ENCODE assay signal across 14 cellular contexts in genomic region chr17:48453447-48453846, GRCh38. TPM values are rescaled to one million over a fixed set of nuclear protein-coding genes. Genes with fewer than 3 reads are reported as not detected.
DNase-seq lines count a peak whose midpoint lies in the region; ATAC-seq, FAIRE-seq and TF ChIP-seq lines count a peak whose summit lies in the region.
"Had no signal": no experiment of that assay in that cellular context is flagged by ENCODE, and none has a peak within 500 bp of the region (broad histone marks: within the 10 kb centered on the region; RNA-seq: fewer than 3 reads in every experiment).

No MANE protein-coding gene starts in this region.

- H3K4me1 Mint-ChIP-seq in stimulated activated naive CD8-positive, alpha-beta T cell treated with anti-CD3 and anti-CD28 coated beads, Interleukin-15, Interleukin-2, amounts not matched to agents 100 ng/mL and 50 ng/mL, for 24 hours (ENCODE audit: low read depth): peaks cover 59% of the 10 kb centered on the region
- H3K4me1 Mint-ChIP-seq in stimulated activated memory B cell treated with anti-CD40 and anti-IgM and Interleukin-4, amounts not matched to agents 10 μg/mL and 1 μg/mL and 100 μg/mL, for 72 hours: peaks cover 28% of the 10 kb centered on the region
- peaks cover 9% of the 10 kb centered on the region for H3K4me1 Mint-ChIP-seq in CD14-positive monocyte

- CTCF ChIA-PET in OCI-LY7 (lab: Charles Lee; ENCODE audit: unreplicated experiment): no interaction called here
- CTCF ChIA-PET in K562 (lab: Yijun Ruan, JAX; ENCODE audit: low intra/inter-chr PET ratio): no interaction called here

- H3K36me3 ChIP-seq in OCI-LY7 (ENCODE audit: insufficient read depth, low read length): peaks cover 7% of the 10 kb centered on the region; the same call in 1 of the 2 replicates
- H3K36me3 ChIP-seq in K562 (ENCODE audit: control insufficient read depth, insufficient read depth, low read length): no peaks in the 10 kb centered on the region
- H3K36me3 ChIP-seq: colonic mucosa, heart left ventricle had no signal

- DNase-seq in stimulated activated naive CD8-positive, alpha-beta T cell treated with anti-CD3 and anti-CD28 coated beads, Interleukin-15, Interleukin-2, amounts not matched to agents 100 U/mL and 50 U/mL, for 24 hours: no peak
- peak; percentile 79 for DNase-seq in OCI-LY7 (ENCODE audit: low spot score)
- DNase-seq in K562 (ENCODE audit: extremely low read depth in 1 of 4, low spot score in 3 of 4): no peak
- no peak for DNase-seq in GF-D8 (lab: John Stamatoyannopoulos, UW)
- no peak for DNase-seq in HTR-8/SVneo (ENCODE audit: insufficient read length, low spot score)
- DNase-seq in CD14-positive monocyte (ENCODE audit: low spot score): no peak
- DNase-seq: colonic mucosa; heart left ventricle; Right ventricle myocardium superior; stimulated activated CD4-positive, alpha-beta T cell treated with anti-CD3 and anti-CD28 coated beads, Interleukin-12 subunit alpha, Interleukin-12 subunit beta, amount 100 ng/mL, for 4 hours had no signal

- TF ChIP-seq CTCF in OCI-LY7 (conservative IDR thresholded peaks at IDR 0.05; ENCODE audit: low read length): no peak
- no peak for TF ChIP-seq CTCF in K562 (IDR thresholded peaks at IDR 0.05 in 2 of 3, conservative IDR thresholded peaks at IDR 0.05 in 1 of 3; ENCODE audit: insufficient read depth in 2 of 3, low read depth in 1 of 3, low read length in 3 of 3)
- TF ChIP-seq CTCF in CD14-positive monocyte (IDR thresholded peaks at IDR 0.05): no peak

- H3K9me2 ChIP-seq in OCI-LY7 (ENCODE audit: insufficient read depth, low read length): no peaks in the 10 kb centered on the region

- peak overlapping the region; percentile 42 for H3K4me3 Mint-ChIP-seq in stimulated activated naive CD8-positive, alpha-beta T cell treated with anti-CD3 and anti-CD28 coated beads, Interleukin-15, Interleukin-2, amounts not matched to agents 100 ng/mL and 50 ng/mL, for 24 hours
- H3K4me3 Mint-ChIP-seq in stimulated activated memory B cell treated with anti-CD40 and anti-IgM and Interleukin-4, amounts not matched to agents 10 μg/mL and 1 μg/mL and 100 μg/mL, for 72 hours: no peak overlapping the region
- peak overlapping the region in 1 of 2 donors; percentile 2 for H3K4me3 Mint-ChIP-seq in CD14-positive monocyte

- H3K9me3 Mint-ChIP-seq in stimulated activated naive CD8-positive, alpha-beta T cell treated with anti-CD3 and anti-CD28 coated beads, Interleukin-15, Interleukin-2, amounts not matched to agents 100 ng/mL and 50 ng/mL, for 24 hours: no peaks in the 10 kb centered on the region
- H3K9me3 Mint-ChIP-seq in stimulated activated memory B cell treated with anti-CD40 and anti-IgM and Interleukin-4, amounts not matched to agents 10 μg/mL and 1 μg/mL and 100 μg/mL, for 72 hours: peaks cover 6% of the 10 kb centered on the region
- peaks cover 0 to 6% (median 2%) of the 10 kb centered on the region in 7 donors for H3K9me3 Mint-ChIP-seq in CD14-positive monocyte

- H3K4me2 ChIP-seq in OCI-LY7 (ENCODE audit: low read length) (peak overlapping the region; percentile 81), K562 (ENCODE audit: insufficient read depth, low read length) (no peak overlapping the region)

- H2AFZ ChIP-seq in OCI-LY7 (ENCODE audit: low read length) (peak overlapping the region; percentile 73; the same call in 1 of the 2 replicates), K562 (ENCODE audit: low read depth, low read length) (peak overlapping the region; percentile 74)
- H2AFZ ChIP-seq: parathyroid adenoma had no signal

- POLR2A ChIA-PET in OCI-LY7 (lab: Charles Lee): interaction anchor here (0.6 to 4.5 kb wide), 6 partner anchors 9 to 417 kb away, joined by 3 to 37 read pairs (median 4); no protein-coding TSS in a partner anchor
- POLR2A ChIA-PET in K562 (lab: Yijun Ruan, JAX): interaction anchor here (1.6 kb wide), 1 partner anchor 12 kb away, joined by 4 read pairs; no protein-coding TSS in a partner anchor

- no peak for TF ChIP-seq RAD21 in K562 (CRISPR knock-in tag; conservative IDR thresholded peaks at IDR 0.05 in 1 of 2, IDR thresholded peaks at IDR 0.05 in 1 of 2)

- peaks cover 8% of the 10 kb centered on the region; the same call in 1 of the 2 replicates for H3K9me3 ChIP-seq in OCI-LY7 (ENCODE audit: low read length)
- no peaks in the 10 kb centered on the region for H3K9me3 ChIP-seq in K562 (replicated peaks; ENCODE audit: control insufficient read depth, insufficient read depth, low read depth, low read length)
- H3K9me3 ChIP-seq: colonic mucosa had no signal

- no peaks in the 10 kb centered on the region for H3K36me3 Mint-ChIP-seq in stimulated activated naive CD8-positive, alpha-beta T cell treated with anti-CD3 and anti-CD28 coated beads, Interleukin-15, Interleukin-2, amounts not matched to agents 100 ng/mL and 50 ng/mL, for 24 hours (ENCODE audit: low read depth)
- no peaks in the 10 kb centered on the region for H3K36me3 Mint-ChIP-seq in stimulated activated memory B cell treated with anti-CD40 and anti-IgM and Interleukin-4, amounts not matched to agents 10 μg/mL and 1 μg/mL and 100 μg/mL, for 72 hours
- no peaks in the 10 kb centered on the region for H3K36me3 Mint-ChIP-seq in CD14-positive monocyte

- H3K9ac ChIP-seq in K562 (ENCODE audit: insufficient read depth in 1 of 2, low read depth in 2 of 2, low read length in 2 of 2): no peak overlapping the region
- H3K9ac ChIP-seq: parathyroid adenoma had no signal

- no peaks in the 10 kb centered on the region for H4K20me1 ChIP-seq in OCI-LY7 (ENCODE audit: insufficient read depth, low read length)
- H4K20me1 ChIP-seq in K562 (replicated peaks; ENCODE audit: control insufficient read depth, insufficient read depth, low read length): no peaks in the 10 kb centered on the region

- BruUV-seq in OCI-LY7 (replicated peaks; lab: Mats Ljungman, UMichigan) (no TSS peak), K562 (replicated peaks; lab: Mats Ljungman, UMichigan) (no TSS peak)

- H3K27me3 ChIP-seq in K562 (ENCODE audit: control insufficient read depth in 2 of 2, insufficient read depth in 2 of 2, low read length in 2 of 2): no peaks in the 10 kb centered on the region
- H3K27me3 ChIP-seq: colonic mucosa had no signal

- ATAC-seq in stimulated activated naive CD8-positive, alpha-beta T cell treated with anti-CD3 and anti-CD28 coated beads, Interleukin-15, Interleukin-2, amounts not matched to agents 100 U/mL and 50 U/mL, for 24 hours: no peak
- no peak for ATAC-seq in K562
- ATAC-seq in stimulated activated memory B cell treated with anti-CD40 and anti-IgM and Interleukin-4, amounts not matched to agents 10 μg/mL and 1 μg/mL and 100 μg/mL, for 72 hours: no peak
- ATAC-seq: heart left ventricle had no signal

- in situ Hi-C loops in K562 (cut with MboI): no loop called here

- H3K4me3 ChIP-seq in OCI-LY7 (ENCODE audit: low read depth, low read length, poor library complexity, severe bottlenecking) (peak overlapping the region; percentile 39), K562 (no peak overlapping the region)
- H3K4me3 ChIP-seq: colonic mucosa, heart left ventricle had no signal

- H3K9me1 ChIP-seq in K562 (ENCODE audit: control insufficient read depth, insufficient read depth, low read length): no peaks in the 10 kb centered on the region

- no peak for TF ChIP-seq POLR2A in K562 (conservative IDR thresholded peaks at IDR 0.05)

- intact Hi-C loops in OCI-LY7 (cut with micrococcal nuclease; ENCODE audit: unreplicated experiment): no loop called here
- intact Hi-C loops in K562 (cut with micrococcal nuclease): no loop called here
- intact Hi-C loops in CD14-positive monocyte (cut with micrococcal nuclease): loop anchor here in 1 of 2 donors (10.0 kb wide), 1 partner anchor 429 kb away; no protein-coding TSS in a partner anchor

- H3K27ac ChIP-seq in OCI-LY7 (ENCODE audit: low read depth, low read length, poor library complexity, severe bottlenecking) (peak overlapping the region; percentile 89), K562 (ENCODE audit: extremely low read depth, low read depth, low read length) (no peak overlapping the region)
- H3K27ac ChIP-seq: colonic mucosa, parathyroid adenoma had no signal

- no peaks in the 10 kb centered on the region for H3K27me3 Mint-ChIP-seq in stimulated activated naive CD8-positive, alpha-beta T cell treated with anti-CD3 and anti-CD28 coated beads, Interleukin-15, Interleukin-2, amounts not matched to agents 100 ng/mL and 50 ng/mL, for 24 hours
- H3K27me3 Mint-ChIP-seq in stimulated activated memory B cell treated with anti-CD40 and anti-IgM and Interleukin-4, amounts not matched to agents 10 μg/mL and 1 μg/mL and 100 μg/mL, for 72 hours: peaks cover 49% of the 10 kb centered on the region
- H3K27me3 Mint-ChIP-seq in CD14-positive monocyte (ENCODE audit: low read depth in 3 of 3): peaks cover 28 to 59% (median 29%) of the 10 kb centered on the region in 3 donors

- no peak for FAIRE-seq in K562 (lab: Jason Lieb, UNC)
- FAIRE-seq in HTR-8/SVneo (lab: Jason Lieb, UNC): no peak

- no peak for TF ChIP-seq EP300 in K562 (IDR thresholded peaks at IDR 0.05; ENCODE audit: low read length)

- H3K27ac Mint-ChIP-seq in stimulated activated naive CD8-positive, alpha-beta T cell treated with anti-CD3 and anti-CD28 coated beads, Interleukin-15, Interleukin-2, amounts not matched to agents 100 ng/mL and 50 ng/mL, for 24 hours: peak overlapping the region; percentile 88
- no peak overlapping the region for H3K27ac Mint-ChIP-seq in stimulated activated memory B cell treated with anti-CD40 and anti-IgM and Interleukin-4, amounts not matched to agents 10 μg/mL and 1 μg/mL and 100 μg/mL, for 72 hours
- peak overlapping the region in 1 of 7 donors; percentile 44 for H3K27ac Mint-ChIP-seq in CD14-positive monocyte

- H3K4me1 ChIP-seq in OCI-LY7 (ENCODE audit: insufficient read depth, low read length, poor library complexity, severe bottlenecking): peaks cover 70% of the 10 kb centered on the region
- H3K4me1 ChIP-seq in K562 (replicated peaks in 1 of 2; ENCODE audit: control insufficient read depth in 2 of 2, insufficient read depth in 2 of 2, low read length in 2 of 2): peaks cover 7 to 26% of the 10 kb centered on the region in 2 experiments; a peak in 4 of 5 replicates
- H3K4me1 ChIP-seq: colonic mucosa, parathyroid adenoma had no signal

- no peaks in the 10 kb centered on the region for H3K79me2 ChIP-seq in OCI-LY7 (ENCODE audit: insufficient read depth, low read depth, low read length)
- no peaks in the 10 kb centered on the region for H3K79me2 ChIP-seq in K562 (ENCODE audit: control insufficient read depth, insufficient read depth, low read length)
- H3K79me2 ChIP-seq: parathyroid adenoma had no signal

RNA-seq across cellular contexts. Expression of gene SKAP1, which starts 23.4 kb away (rescaled TPM):
- 0.13 TPM in 1 of 2 replicates, not detected in the other for total RNA-seq in OCI-LY7 (2014; rRNA removed; shearing (Covaris generic))
- total RNA-seq in OCI-LY7 (2022): 0.79 and 1.2 TPM in 2 replicates
- total RNA-seq in K562 (2011; cell fraction: chromatin; rRNA removed; ENCODE audit: low replicate concordance): not detected in 2 replicates
- not detected in 2 replicates for total RNA-seq in K562 (2011; cell fraction: nucleolus; rRNA removed)
- total RNA-seq in K562 (2011; cell fraction: nucleoplasm; rRNA removed): not detected in 2 replicates
- total RNA-seq in K562 (2014; rRNA removed): not detected in 2 replicates
- not detected in 2 replicates for total RNA-seq in K562 (2014; rRNA removed; fragmentation: Illumina TruSeq; extraction: Trizol)
- 0.22 TPM in 1 of 2 replicates, not detected in the other for total RNA-seq in K562 (2015; rRNA removed; fragmentation: Illumina TruSeq; extraction: Trizol)
- total RNA-seq in K562 (2021): not detected in 2 replicates
- polyA plus RNA-seq in K562 (2011; rRNA removed): not detected in 2 replicates
- not detected in 2 replicates for polyA plus RNA-seq in K562 (2011; cell fraction: cytosol; rRNA removed)
- not detected in 2 replicates for polyA plus RNA-seq in K562 (2011; cell fraction: nucleus; rRNA removed)
- 0.08 and 0.09 TPM in 2 replicates for polyA plus RNA-seq in K562 (2012)
- polyA plus RNA-seq in K562 (2014; fragmentation: Illumina TruSeq; extraction: Trizol): 0.10 TPM in 1 of 2 replicates, not detected in the other
- under 1 TPM; 0.06 to 0.07 TPM for polyA plus RNA-seq in K562 (2014; fragmentation: Nextera tagmentation; extraction: Ambion mirVana)
- polyA plus RNA-seq in K562 (2014; rRNA removed): 0.80 TPM in 1 of 2 replicates, not detected in the other
- polyA minus RNA-seq in K562 (2011; rRNA and poly(A)+ RNA removed): not detected in 2 replicates
- polyA minus RNA-seq in K562 (2011; cell fraction: cytosol; rRNA and poly(A)+ RNA removed): not detected in 2 replicates
- not detected in 2 replicates for polyA minus RNA-seq in K562 (2011; cell fraction: nucleus; rRNA and poly(A)+ RNA removed)
- polyA plus RNA-seq in CD14-positive monocyte: 1 to 10 TPM in 1 of 2 donors, under 1 TPM in 1; 0.52 to 1.0 TPM
- total RNA-seq: MCF 10A had no signal
